In genomic region chr20:21656299-21657067, GRCh38 we compare ENCODE assay signal across 23 cellular contexts. TPM values are rescaled to one million over a fixed set of nuclear protein-coding genes. Genes with fewer than 3 reads are reported as not detected.
DNase-seq lines count a peak whose midpoint lies in the region; ATAC-seq, FAIRE-seq and TF ChIP-seq lines count a peak whose summit lies in the region.
"Had no signal": no experiment of that assay in that cellular context is flagged by ENCODE, and none has a peak within 500 bp of the region (broad histone marks: within the 10 kb centered on the region; RNA-seq: fewer than 3 reads in every experiment).

No MANE protein-coding gene starts in this region.

- intact Hi-C loops in K562 (cut with micrococcal nuclease): no loop called here

- no peak overlapping the region for H3K9ac ChIP-seq in DND-41 (ENCODE audit: low read depth, low read length)
- no peak overlapping the region for H3K9ac ChIP-seq in K562 (ENCODE audit: insufficient read depth in 1 of 2, low read depth in 2 of 2, low read length in 2 of 2)

- DNase-seq in DND-41 (peak; percentile 15), OCI-M1 (lab: John Stamatoyannopoulos, UW) (peak; percentile 83), K562 (ENCODE audit: extremely low read depth in 1 of 4, low spot score in 3 of 4) (peak in 2 of 4 experiments; percentile 7 to 58), urothelium cell line (ENCODE audit: low spot score) (no peak), G401 (ENCODE audit: low spot score) (no peak), NCI-H2029 treated with DMSO at 0.1 percent for 48 hours (lab: John Stamatoyannopoulos, UW) (no peak), kidney glomerular epithelial cell (lab: John Stamatoyannopoulos, UW) (no peak)
- DNase-seq: ACHN; BE2C; C1 segment of cervical spinal cord; CD4-positive, CD25-positive, alpha-beta regulatory T cell; CD8-positive, alpha-beta memory T cell; DMS79 treated with DMSO at 0.1 percent for 48 hours; EL; IMR-90; KBM-7 had no signal

- H3K9me3 ChIP-seq in DND-41 (ENCODE audit: insufficient read depth, low read length, severe bottlenecking): no peaks in the 10 kb centered on the region
- H3K9me3 ChIP-seq in K562 (replicated peaks; ENCODE audit: control insufficient read depth, insufficient read depth, low read depth, low read length): no peaks in the 10 kb centered on the region
- H3K9me3 ChIP-seq: BE2C, HAP-1 had no signal

- CTCF ChIA-PET in K562 (lab: Yijun Ruan, JAX; ENCODE audit: low intra/inter-chr PET ratio): no interaction called here

- no peak for TF ChIP-seq EP300 in K562 (IDR thresholded peaks at IDR 0.05; ENCODE audit: low read length)

- ATAC-seq in DND-41 (ENCODE audit: insufficient read depth, low read depth) (0 out of 3 replicates have a peak, but pooled peaks have one; percentile 35), K562 (peak; percentile 40; the same call in 1 of the 3 replicates)

- H3K4me3 ChIP-seq in DND-41 (ENCODE audit: low read depth in 1 of 2, low read length in 2 of 2) (no peak overlapping the region), K562 (no peak overlapping the region)
- H3K4me3 ChIP-seq: HAP-1 had no signal

- H3K36me3 ChIP-seq in DND-41 (ENCODE audit: insufficient read depth, low read length): no peaks in the 10 kb centered on the region
- H3K36me3 ChIP-seq in K562 (ENCODE audit: control insufficient read depth, insufficient read depth, low read length): no peaks in the 10 kb centered on the region
- H3K36me3 ChIP-seq: BE2C, HAP-1 had no signal

- no peak overlapping the region for H2AFZ ChIP-seq in DND-41 (ENCODE audit: low read depth, low read length)
- H2AFZ ChIP-seq in K562 (ENCODE audit: low read depth, low read length): peak overlapping the region; percentile 81

- 0 out of 4 replicates have a peak, but pooled peaks of 1 of the 2 experiments have one; percentile 11 for TF ChIP-seq RAD21 in K562 (CRISPR knock-in tag; conservative IDR thresholded peaks at IDR 0.05 in 1 of 2, IDR thresholded peaks at IDR 0.05 in 1 of 2)

- POLR2A ChIA-PET in K562 (lab: Yijun Ruan, JAX): interaction anchor here (0.8 kb wide), 1 partner anchor 892 kb away, joined by 3 read pairs; no protein-coding TSS in a partner anchor

- 6% methylated on average over 7 of the region's 7 CpGs for WGBS in K562 (ENCODE audit: insufficient coverage, low coverage, missing lambda C conversion rate)

- H3K4me1 ChIP-seq in DND-41 (ENCODE audit: insufficient read depth, low read length): peaks cover 12% of the 10 kb centered on the region
- H3K4me1 ChIP-seq in K562 (replicated peaks in 1 of 2; ENCODE audit: control insufficient read depth in 2 of 2, insufficient read depth in 2 of 2, low read length in 2 of 2): peaks cover 0 to 8% of the 10 kb centered on the region in 2 experiments; a peak in 2 of 5 replicates
- H3K4me1 ChIP-seq: BE2C, HAP-1 had no signal

- in situ Hi-C loops in K562 (cut with MboI) (no loop called here), G401 (cut with HindIII; ENCODE audit: low sequenced_read_pairs) (no loop called here)

- no TSS peak for BruUV-seq in K562 (replicated peaks; lab: Mats Ljungman, UMichigan)

- H3K4me2 ChIP-seq in DND-41 (ENCODE audit: insufficient read depth, low read length): no peak overlapping the region
- peak overlapping the region; percentile 13 for H3K4me2 ChIP-seq in K562 (ENCODE audit: insufficient read depth, low read length)

- no peak for TF ChIP-seq CTCF in DND-41 (IDR thresholded peaks at IDR 0.05; ENCODE audit: borderline replicate concordance, extremely low read depth, low read length, poor library complexity, severe bottlenecking)
- TF ChIP-seq CTCF in K562 (IDR thresholded peaks at IDR 0.05 in 2 of 3, conservative IDR thresholded peaks at IDR 0.05 in 1 of 3; ENCODE audit: insufficient read depth in 2 of 3, low read depth in 1 of 3, low read length in 3 of 3): no peak

- H4K20me1 ChIP-seq in DND-41 (ENCODE audit: insufficient read depth, low read length) (no peaks in the 10 kb centered on the region), K562 (replicated peaks; ENCODE audit: control insufficient read depth, insufficient read depth, low read length) (no peaks in the 10 kb centered on the region)

- no peaks in the 10 kb centered on the region for H3K9me1 ChIP-seq in K562 (ENCODE audit: control insufficient read depth, insufficient read depth, low read length)

- H3K27ac ChIP-seq in DND-41 (ENCODE audit: low read length) (no peak overlapping the region), K562 (ENCODE audit: extremely low read depth, low read depth, low read length) (peak overlapping the region; percentile 48; the same call in 2 of the 3 replicates)

- H3K27me3 ChIP-seq in DND-41 (ENCODE audit: insufficient read depth, low read length, poor library complexity) (peaks cover 8% of the 10 kb centered on the region), K562 (ENCODE audit: control insufficient read depth in 2 of 2, insufficient read depth in 2 of 2, low read length in 2 of 2) (no peaks in the 10 kb centered on the region)
- H3K27me3 ChIP-seq: BE2C had no signal

- peak; percentile 67 for FAIRE-seq in K562 (lab: Jason Lieb, UNC)
- no peak for FAIRE-seq in urothelium cell line (lab: Jason Lieb, UNC)
- FAIRE-seq: A204.1, G401.6, GM12891, GM19239, HTR-8/SVneo had no signal

- TF ChIP-seq POLR2A in K562 (conservative IDR thresholded peaks at IDR 0.05): no peak

- H3K79me2 ChIP-seq in DND-41 (ENCODE audit: insufficient read depth, low read length) (no peaks in the 10 kb centered on the region), K562 (ENCODE audit: control insufficient read depth, insufficient read depth, low read length) (no peaks in the 10 kb centered on the region)

TF ChIP-seq in K562, 482 proteins besides CTCF, POLR2A, EP300 and RAD21 (continues in another document):
- TF ChIP-seq XRCC3 (IDR thresholded peaks at IDR 0.05) (no peak), ZC3H4 (CRISPR knock-in tag; IDR thresholded peaks at IDR 0.05; ENCODE audit: borderline replicate concordance) (no peak), ZNF140 (CRISPR knock-in tag; IDR thresholded peaks at IDR 0.05) (no peak), ZNF75A (CRISPR knock-in tag; IDR thresholded peaks at IDR 0.05) (peak; percentile 50; the same call in 1 of the 2 replicates), ZNF12 (CRISPR knock-in tag; IDR thresholded peaks at IDR 0.05) (no peak)

RNA-seq across cellular contexts. Expression of gene PAX1, which starts 49.0 kb away (rescaled TPM):
- not detected in 2 replicates for total RNA-seq in K562 (2011; cell fraction: chromatin; rRNA removed; ENCODE audit: low replicate concordance)
- not detected in 2 replicates for total RNA-seq in K562 (2011; cell fraction: nucleolus; rRNA removed)
- not detected in 2 replicates for total RNA-seq in K562 (2011; cell fraction: nucleoplasm; rRNA removed)
- total RNA-seq in K562 (2014; rRNA removed) (not detected in 2 replicates), K562 (2014; rRNA removed; fragmentation: Illumina TruSeq; extraction: Trizol) (not detected in 2 replicates), K562 (2015; rRNA removed; fragmentation: Illumina TruSeq; extraction: Trizol) (not detected in 2 replicates), K562 (2021) (not detected in 2 replicates)
- polyA plus RNA-seq in K562 (2011; rRNA removed) (not detected in 2 replicates), K562 (2014; fragmentation: Illumina TruSeq; extraction: Trizol) (not detected in 2 replicates), K562 (2014; fragmentation: Nextera tagmentation; extraction: Ambion mirVana) (not detected), K562 (2014; rRNA removed) (not detected in 2 replicates)
- polyA plus RNA-seq in K562 (2011; cell fraction: cytosol; rRNA removed): not detected in 2 replicates
- not detected in 2 replicates for polyA plus RNA-seq in K562 (2011; cell fraction: nucleus; rRNA removed)
- not detected in 2 replicates for polyA plus RNA-seq in K562 (2012)
- not detected in 2 replicates for polyA minus RNA-seq in K562 (2011; rRNA and poly(A)+ RNA removed)
- polyA minus RNA-seq in K562 (2011; cell fraction: cytosol; rRNA and poly(A)+ RNA removed): not detected in 2 replicates
- not detected in 2 replicates for polyA minus RNA-seq in K562 (2011; cell fraction: nucleus; rRNA and poly(A)+ RNA removed)
- total RNA-seq in G401 (2014; rRNA removed; shearing (Covaris generic)): not detected in 2 replicates
- total RNA-seq: CD4-positive, CD25-positive, alpha-beta regulatory T cell; CD8-positive, alpha-beta memory T cell; H4; IMR-90 had no signal
- polyA plus RNA-seq: CD4-positive, CD25-positive, alpha-beta regulatory T cell; CD8-positive, alpha-beta memory T cell; IMR-90 had no signal

Comparison
In these comparisons a context has a peak if more than half of its experiments do, and no peak if none do; other contexts are left out.
1. DNase-seq: peak in DND-41 (single experiment) and OCI-M1 (single experiment); none in urothelium cell line (single experiment), G401 (single experiment), NCI-H2029 treated with DMSO at 0.1 percent for 48 hours (single experiment) and kidney glomerular epithelial cell (single experiment).